In the genomic region with DNA sequence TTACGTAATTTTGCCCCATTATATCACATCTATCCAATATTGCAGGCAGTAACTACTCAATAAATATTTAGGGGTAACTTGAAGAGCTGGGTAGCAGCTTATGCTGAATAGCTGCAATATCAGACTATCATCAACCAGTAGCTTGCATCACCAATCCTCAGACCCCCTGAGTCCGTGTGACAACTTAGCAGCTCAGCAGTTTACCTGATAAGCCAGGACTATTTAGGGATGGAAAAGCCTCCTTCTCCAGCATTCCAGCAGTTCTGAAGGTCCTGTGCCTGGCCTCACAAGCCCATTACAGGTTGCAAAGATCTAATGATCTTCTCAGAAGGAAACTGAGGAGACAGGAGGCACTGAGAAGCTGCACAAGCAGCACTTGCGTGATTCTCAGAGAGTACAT, we compare ENCODE assay signal across 30 cellular contexts.
"Had no signal": no experiment of that assay in that cellular context is flagged by ENCODE, and none has a peak within 500 bp of the region (broad histone marks: within the 10 kb centered on the region; RNA-seq: fewer than 3 reads in every experiment).

No MANE protein-coding gene starts in this region.

- DNase-seq: activated B cell treated with CpG ODN at 0.5 μM for 24 hours; activated CD4-positive, alpha-beta T cell treated with anti-CD3 and anti-CD28 coated beads for 48 hours; activated CD4-positive, alpha-beta T cell treated with anti-CD3 and anti-CD28 coated beads, Interleukin-2, amount 50 U/mL, for 1 hour; activated CD4-positive, alpha-beta T cell treated with anti-CD3 and anti-CD28 coated beads, Interleukin-2, amount 50 U/mL, for 48 hours; activated CD8-positive, alpha-beta memory T cell treated with anti-CD3 and anti-CD28 coated beads for 24 hours; activated CD8-positive, alpha-beta T cell treated with anti-CD3 and anti-CD28 coated beads for 36 hours; activated effector memory CD4-positive, alpha-beta T cell treated with Interleukin-2 at 50 U/mL for 16 hours; activated gamma-delta T cell treated with Interleukin-2 at 50 U/mL for 16 hours; activated naive CD4-positive, alpha-beta T cell treated with anti-CD3 and anti-CD28 coated beads, Interleukin-2, amount 50 U/mL, for 16 hours; activated naive CD4-positive, alpha-beta T cell treated with Interleukin-2 at 50 U/mL for 16 hours; activated T-cell treated with anti-CD3 and anti-CD28 coated beads, Interleukin-2, amount 50 U/mL, for 4 hours; amniotic stem cell; brain microvascular endothelial cell; cortex of kidney; dermis blood vessel endothelial cell; effector CD8-positive, alpha-beta T cell; foreskin fibroblast; glutamatergic neuron; heart left ventricle; T-helper 1 cell; T-helper 17 cell; T1000; WERI-Rb-1 had no signal

- H3K9me3 ChIP-seq: heart left ventricle had no signal

- H3K4me3 ChIP-seq: heart left ventricle had no signal

- H3K36me3 ChIP-seq: brain microvascular endothelial cell, heart left ventricle, WERI-Rb-1 had no signal

- H3K27ac ChIP-seq: brain microvascular endothelial cell, heart left ventricle, WERI-Rb-1 had no signal

- FAIRE-seq: astrocyte, bronchial epithelial cell, colon, frontal cortex had no signal

- H3K27me3 ChIP-seq: brain microvascular endothelial cell, heart left ventricle had no signal

- ATAC-seq: activated CD4-positive, CD25-positive, alpha-beta regulatory T cell treated with anti-CD3 and anti-CD28 coated beads, Interleukin-2, amount 50 U/mL, for 24 hours; activated CD8-positive, alpha-beta T cell treated with anti-CD3 and anti-CD28 coated beads for 36 hours; activated T-cell treated with anti-CD3 and anti-CD28 coated beads, Interleukin-2, amount 50 U/mL, for 4 hours; activated T-helper 17 cell treated with anti-CD3 and anti-CD28 coated beads, Interleukin-2, amount 50 U/mL, for 72 hours; esophagus mucosa; heart left ventricle; T-helper 17 cell had no signal
